ENCODE assay signal across 16 cellular contexts in the genomic region with DNA sequence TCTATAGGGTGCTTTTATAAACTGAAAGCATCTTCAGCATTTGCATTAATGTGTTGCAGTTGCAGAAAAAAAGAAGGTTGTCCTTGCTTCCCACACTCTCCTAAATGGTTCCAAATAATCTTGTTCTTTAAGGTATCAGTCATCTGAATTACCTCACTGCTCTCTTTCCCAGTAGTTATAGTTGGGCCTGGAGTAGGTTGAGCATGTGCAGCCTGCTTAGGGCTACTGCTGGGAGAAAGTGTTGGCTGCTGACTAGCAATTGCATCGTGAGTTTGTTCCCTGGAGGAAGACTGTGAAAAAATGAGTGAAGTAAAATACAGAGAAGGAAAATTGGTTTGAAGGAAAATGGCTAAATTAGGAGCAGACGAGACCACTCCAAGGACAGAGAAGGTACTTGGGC.
DNase-seq lines count a peak whose midpoint lies in the region; ATAC-seq, FAIRE-seq and TF ChIP-seq lines count a peak whose summit lies in the region.
"Had no signal": no experiment of that assay in that cellular context is flagged by ENCODE, and none has a peak within 500 bp of the region (broad histone marks: within the 10 kb centered on the region; RNA-seq: fewer than 3 reads in every experiment).

No MANE protein-coding gene starts in this region.

- no peaks in the 10 kb centered on the region for H3K36me3 ChIP-seq in HCT116 (ENCODE audit: control insufficient read depth in 1 of 2, insufficient read depth in 2 of 2, low read length in 2 of 2)
- H3K36me3 ChIP-seq in astrocyte (ENCODE audit: insufficient read depth, low read length): no peaks in the 10 kb centered on the region
- H3K36me3 ChIP-seq in Peyer's patch: no peaks in the 10 kb centered on the region
- H3K36me3 ChIP-seq: gastrocnemius medialis had no signal

- peak overlapping the region; percentile 2 for H2AFZ ChIP-seq in HCT116 (ENCODE audit: low read depth, low read length, poor library complexity, severe bottlenecking)
- H2AFZ ChIP-seq in astrocyte (ENCODE audit: low read depth, low read length): peak overlapping the region; percentile 6

- H3K9me3 Mint-ChIP-seq in astrocyte (ENCODE audit: unreplicated experiment): no peaks in the 10 kb centered on the region
- H3K9me3 Mint-ChIP-seq in mesothelial cell of epicardium: no peaks in the 10 kb centered on the region
- H3K9me3 Mint-ChIP-seq: activated CD4-positive, alpha-beta T cell treated with anti-CD3 and anti-CD28 coated beads, Interleukin-2, amount 10 ng/mL, durations not matched to agents 7 days and 5 days; activated T-cell treated with anti-CD3 and anti-CD28 coated beads, Interleukin-2, amount 50 U/mL, for 4 hours had no signal

- H3K4me1 ChIP-seq in HCT116 (ENCODE audit: control insufficient read depth in 1 of 2, insufficient read depth in 2 of 2, low read length in 2 of 2): peaks cover 0 to 6% of the 10 kb centered on the region in 2 experiments; a peak in 2 of 4 replicates
- peaks cover 13% of the 10 kb centered on the region for H3K4me1 ChIP-seq in astrocyte (ENCODE audit: insufficient read depth, low read length)
- H3K4me1 ChIP-seq in Peyer's patch: no peaks in the 10 kb centered on the region
- H3K4me1 ChIP-seq: testis had no signal

- TF ChIP-seq POLR2A in HCT116 (IDR thresholded peaks at IDR 0.05; ENCODE audit: borderline replicate concordance, extremely low read depth, insufficient read depth, insufficient read length) (no peak), Peyer's patch (IDR thresholded peaks at IDR 0.05) (no peak)

- H3K79me2 ChIP-seq in HCT116 (ENCODE audit: insufficient read depth, low read length) (no peaks in the 10 kb centered on the region), astrocyte (ENCODE audit: insufficient read depth, low read length) (peaks cover 26% of the 10 kb centered on the region)

- no peak overlapping the region for H3K4me3 ChIP-seq in HCT116 (replicated peaks in 1 of 2; ENCODE audit: low read depth in 1 of 2, low read length in 2 of 2)
- no peak overlapping the region for H3K4me3 ChIP-seq in astrocyte (ENCODE audit: insufficient read depth, low read depth, low read length)
- H3K4me3 ChIP-seq in Peyer's patch: no peak overlapping the region
- H3K4me3 ChIP-seq: gastrocnemius medialis, mucosa of descending colon, testis had no signal

- FAIRE-seq in astrocyte (lab: Jason Lieb, UNC): no peak

- H3K9me3 ChIP-seq in HCT116 (ENCODE audit: control insufficient read depth in 1 of 2, insufficient read depth in 1 of 2, low read depth in 1 of 2, low read length in 2 of 2): no peaks in the 10 kb centered on the region
- no peaks in the 10 kb centered on the region for H3K9me3 ChIP-seq in astrocyte (ENCODE audit: insufficient read depth, low read depth, low read length)
- H3K9me3 ChIP-seq in Peyer's patch: no peaks in the 10 kb centered on the region
- H3K9me3 ChIP-seq: gastrocnemius medialis, mucosa of descending colon, testis had no signal

- ATAC-seq in HCT116 (no peak), GM18873 (IDR thresholded peaks at IDR 0.05; ENCODE audit: low FRiP score, unreplicated experiment) (no peak)
- ATAC-seq: activated T-cell treated with anti-CD3 and anti-CD28 coated beads, Interleukin-2, amount 50 U/mL, for 4 hours; gastrocnemius medialis; mucosa of descending colon had no signal

- DNase-seq in AG09319 (ENCODE audit: extremely low read depth, low read depth) (peak; percentile 14), HCT116 (ENCODE audit: low read depth, low spot score) (no peak), astrocyte (ENCODE audit: low read depth) (peak; percentile 68), kidney tubule cell (ENCODE audit: low spot score) (peak; percentile 13), Peyer's patch (no peak), mesothelial cell of epicardium (ENCODE audit: low spot score in 2 of 2, unreplicated experiment in 2 of 2) (no peak)
- no peak for DNase-seq in central memory CD4-positive, alpha-beta T cell
- DNase-seq: activated CD4-positive, alpha-beta T cell treated with anti-CD3 and anti-CD28 coated beads, Interleukin-2, amount 10 ng/mL, durations not matched to agents 7 days and 5 days; activated T-cell treated with anti-CD3 and anti-CD28 coated beads, Interleukin-2, amount 50 U/mL, for 4 hours; gastrocnemius medialis; mucosa of descending colon; NCI-H1105; NCI-H446; testis had no signal

- RAD21 ChIA-PET in HCT116 (lab: Charles Lee; ENCODE audit: low non-redundant PET in 1 of 2, low total read pairs in 2 of 2, uncharacterized antibody in 2 of 2, unreplicated experiment in 2 of 2): no interaction called here

- BruUV-seq in HCT116 (replicated peaks; lab: Mats Ljungman, UMichigan): no TSS peak

- no peaks in the 10 kb centered on the region for H3K27me3 ChIP-seq in HCT116 (ENCODE audit: insufficient read depth, low read length)
- H3K27me3 ChIP-seq in astrocyte (ENCODE audit: insufficient read depth, low read length): no peaks in the 10 kb centered on the region
- no peaks in the 10 kb centered on the region for H3K27me3 ChIP-seq in Peyer's patch
- H3K27me3 ChIP-seq: gastrocnemius medialis, testis had no signal

- TF ChIP-seq CTCF in AG09319 (IDR thresholded peaks at IDR 0.05; ENCODE audit: low read depth, low read length) (no peak), HCT116 (IDR thresholded peaks at IDR 0.05 in 2 of 3, conservative IDR thresholded peaks at IDR 0.05 in 1 of 3; ENCODE audit: borderline replicate concordance in 1 of 3, insufficient read depth in 1 of 3, low read depth in 2 of 3, low read length in 2 of 3) (no peak), astrocyte (IDR thresholded peaks at IDR 0.05; ENCODE audit: insufficient read depth, low read depth, low read length) (no peak), Peyer's patch (IDR thresholded peaks at IDR 0.05) (no peak), mesothelial cell of epicardium (IDR thresholded peaks at IDR 0.05; ENCODE audit: unreplicated experiment) (no peak)

- no peak for TF ChIP-seq RAD21 in HCT116 (IDR thresholded peaks at IDR 0.05; ENCODE audit: low read depth)

- H3K4me2 ChIP-seq in HCT116 (ENCODE audit: low read length) (no peak overlapping the region), astrocyte (ENCODE audit: low read length) (peak overlapping the region; percentile 71)

- peak overlapping the region; percentile 1 for H3K4me3 Mint-ChIP-seq in astrocyte (ENCODE audit: unreplicated experiment)
- H3K4me3 Mint-ChIP-seq in mesothelial cell of epicardium: no peak overlapping the region
- H3K4me3 Mint-ChIP-seq: activated CD4-positive, alpha-beta T cell treated with anti-CD3 and anti-CD28 coated beads, Interleukin-2, amount 10 ng/mL, durations not matched to agents 7 days and 5 days; activated T-cell treated with anti-CD3 and anti-CD28 coated beads, Interleukin-2, amount 50 U/mL, for 4 hours had no signal

- intact Hi-C loops in HCT116 (cut with micrococcal nuclease): no loop called here

- peaks cover 15% of the 10 kb centered on the region for H3K4me1 Mint-ChIP-seq in astrocyte (ENCODE audit: low read depth, unreplicated experiment)
- H3K4me1 Mint-ChIP-seq in mesothelial cell of epicardium: peaks cover 2% of the 10 kb centered on the region
- H3K4me1 Mint-ChIP-seq: activated CD4-positive, alpha-beta T cell treated with anti-CD3 and anti-CD28 coated beads, Interleukin-2, amount 10 ng/mL, durations not matched to agents 7 days and 5 days had no signal

- peak overlapping the region; percentile 89 for H3K27ac Mint-ChIP-seq in astrocyte (ENCODE audit: unreplicated experiment)
- no peak overlapping the region for H3K27ac Mint-ChIP-seq in mesothelial cell of epicardium
- H3K27ac Mint-ChIP-seq: activated CD4-positive, alpha-beta T cell treated with anti-CD3 and anti-CD28 coated beads, Interleukin-2, amount 10 ng/mL, durations not matched to agents 7 days and 5 days; progenitor cell of endocrine pancreas had no signal

- H4K20me1 ChIP-seq in HCT116 (ENCODE audit: insufficient read depth): no peaks in the 10 kb centered on the region
- no peaks in the 10 kb centered on the region for H4K20me1 ChIP-seq in astrocyte (ENCODE audit: insufficient read depth, low read length)

- H3K27me3 Mint-ChIP-seq in astrocyte (ENCODE audit: low read depth, unreplicated experiment) (no peaks in the 10 kb centered on the region), mesothelial cell of epicardium (ENCODE audit: low read depth) (no peaks in the 10 kb centered on the region)
- H3K27me3 Mint-ChIP-seq: activated CD4-positive, alpha-beta T cell treated with anti-CD3 and anti-CD28 coated beads, Interleukin-2, amount 10 ng/mL, durations not matched to agents 7 days and 5 days; progenitor cell of endocrine pancreas had no signal

- H3K9me2 ChIP-seq in HCT116 (ENCODE audit: insufficient read depth): no peaks in the 10 kb centered on the region

- POLR2A ChIA-PET in HCT116 (lab: Charles Lee): no interaction called here

- H3K9ac ChIP-seq in HCT116 (ENCODE audit: low read length) (no peak overlapping the region), astrocyte (ENCODE audit: low read length) (peak overlapping the region; percentile 73)

- CTCF ChIA-PET in HCT116 (lab: Charles Lee): no interaction called here

- H3K27ac ChIP-seq in HCT116 (ENCODE audit: low read depth, low read length) (no peak overlapping the region), astrocyte (ENCODE audit: low read depth, low read length) (peak overlapping the region; percentile 86), Peyer's patch (no peak overlapping the region)
- H3K27ac ChIP-seq: gastrocnemius medialis, testis had no signal

- H3K36me3 Mint-ChIP-seq in astrocyte (ENCODE audit: low read depth, unreplicated experiment) (no peaks in the 10 kb centered on the region), mesothelial cell of epicardium (no peaks in the 10 kb centered on the region)

TF ChIP-seq in HCT116, 20 proteins besides CTCF, POLR2A, EP300 and RAD21 (continues in another document):
- TF ChIP-seq EZH2phosphoT487 (IDR thresholded peaks at IDR 0.05; ENCODE audit: borderline replicate concordance) (no peak), YY1 (IDR thresholded peaks at IDR 0.05; ENCODE audit: extremely low read depth, insufficient replicate concordance, low read depth, low read length) (no peak), FOSL1 (IDR thresholded peaks at IDR 0.05; ENCODE audit: low read depth) (no peak), CBX3 (IDR thresholded peaks at IDR 0.05; ENCODE audit: low read depth) (no peak), SP1 (IDR thresholded peaks at IDR 0.05; ENCODE audit: low read depth) (no peak), ZNF274 (IDR thresholded peaks at IDR 0.05; ENCODE audit: low read depth, low read length) (no peak), TCF7L2 (IDR thresholded peaks at IDR 0.05; ENCODE audit: borderline replicate concordance, extremely low read depth, insufficient read depth, insufficient read length) (no peak), MAX (IDR thresholded peaks at IDR 0.05) (no peak)
- TF ChIP-seq, protein P1, sequence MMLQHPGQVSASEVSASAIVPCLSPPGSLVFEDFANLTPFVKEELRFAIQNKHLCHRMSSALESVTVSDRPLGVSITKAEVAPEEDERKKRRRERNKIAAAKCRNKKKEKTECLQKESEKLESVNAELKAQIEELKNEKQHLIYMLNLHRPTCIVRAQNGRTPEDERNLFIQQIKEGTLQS (IDR thresholded peaks at IDR 0.05): no peak

Comparison
In these comparisons a context has a peak if more than half of its experiments do, and no peak if none do; other contexts are left out.
1. DNase-seq: peak in AG09319 (single experiment), astrocyte (single experiment) and kidney tubule cell (single experiment); none in HCT116 (single experiment), central memory CD4-positive, alpha-beta T cell (single experiment), Peyer's patch (0 of 3) and mesothelial cell of epicardium (0 of 2).